Comparison of ENCODE assay signal across 1 cellular context in genomic region chr6:73523434-73524123, GRCh38.
A peak's percentile ranks its signal among the peaks of the same experiment; 100 is the strongest.
TF ChIP-seq lines count a peak whose summit lies in the region.

No MANE protein-coding gene starts in this region.

TF ChIP-seq in HepG2, 621 proteins besides CTCF, POLR2A, EP300 and RAD21 (continued from another document and continues in another):
- peak; percentile 33; the same call in 1 of the 2 replicates for TF ChIP-seq GATAD1 (CRISPR knock-in tag; IDR thresholded peaks at IDR 0.05)
- 0 out of 2 replicates have a peak, but pooled peaks have one; percentile 42 for TF ChIP-seq ZNF777 (CRISPR knock-in tag; IDR thresholded peaks at IDR 0.05)
- TF ChIP-seq SOX5 (CRISPR knock-in tag; IDR thresholded peaks at IDR 0.05; ENCODE audit: borderline replicate concordance) = peak; percentile 43; the same call in 1 of the 2 replicates
- TF ChIP-seq ZSCAN21 (CRISPR knock-in tag; IDR thresholded peaks at IDR 0.05; ENCODE audit: borderline replicate concordance) = peak; percentile 57; the same call in 1 of the 2 replicates
- TF ChIP-seq ZNF432 (CRISPR knock-in tag; IDR thresholded peaks at IDR 0.05; ENCODE audit: borderline replicate concordance) = no peak
- TF ChIP-seq ARHGAP35 (CRISPR knock-in tag; IDR thresholded peaks at IDR 0.05; ENCODE audit: borderline replicate concordance) = peak; percentile 71; the same call in 1 of the 2 replicates
- no peak for TF ChIP-seq SP2 (CRISPR knock-in tag; IDR thresholded peaks at IDR 0.05)
- peak; percentile 60; the same call in 1 of the 2 replicates for TF ChIP-seq HNF4A (CRISPR knock-in tag; IDR thresholded peaks at IDR 0.05)
- peak; percentile 13; the same call in 1 of the 2 replicates for TF ChIP-seq MAZ (IDR thresholded peaks at IDR 0.05; ENCODE audit: borderline replicate concordance, low read depth, low read length)
- peak; percentile 92 for TF ChIP-seq MAZ (CRISPR knock-in tag; IDR thresholded peaks at IDR 0.05; ENCODE audit: low read depth)
- TF ChIP-seq ZNF704 (CRISPR knock-in tag; IDR thresholded peaks at IDR 0.05; ENCODE audit: borderline replicate concordance) = peak; percentile 69; the same call in 1 of the 2 replicates
- TF ChIP-seq ZBTB7A (CRISPR knock-in tag; IDR thresholded peaks at IDR 0.05) = peak; percentile 72; the same call in 1 of the 2 replicates
- TF ChIP-seq ZNF775 (CRISPR knock-in tag; IDR thresholded peaks at IDR 0.05; ENCODE audit: borderline replicate concordance) = no peak
- no peak for TF ChIP-seq ZNF484 (CRISPR knock-in tag; IDR thresholded peaks at IDR 0.05; ENCODE audit: borderline replicate concordance, low read depth)
- TF ChIP-seq STAT5B (CRISPR knock-in tag; IDR thresholded peaks at IDR 0.05) = no peak
- TF ChIP-seq, protein P1, sequence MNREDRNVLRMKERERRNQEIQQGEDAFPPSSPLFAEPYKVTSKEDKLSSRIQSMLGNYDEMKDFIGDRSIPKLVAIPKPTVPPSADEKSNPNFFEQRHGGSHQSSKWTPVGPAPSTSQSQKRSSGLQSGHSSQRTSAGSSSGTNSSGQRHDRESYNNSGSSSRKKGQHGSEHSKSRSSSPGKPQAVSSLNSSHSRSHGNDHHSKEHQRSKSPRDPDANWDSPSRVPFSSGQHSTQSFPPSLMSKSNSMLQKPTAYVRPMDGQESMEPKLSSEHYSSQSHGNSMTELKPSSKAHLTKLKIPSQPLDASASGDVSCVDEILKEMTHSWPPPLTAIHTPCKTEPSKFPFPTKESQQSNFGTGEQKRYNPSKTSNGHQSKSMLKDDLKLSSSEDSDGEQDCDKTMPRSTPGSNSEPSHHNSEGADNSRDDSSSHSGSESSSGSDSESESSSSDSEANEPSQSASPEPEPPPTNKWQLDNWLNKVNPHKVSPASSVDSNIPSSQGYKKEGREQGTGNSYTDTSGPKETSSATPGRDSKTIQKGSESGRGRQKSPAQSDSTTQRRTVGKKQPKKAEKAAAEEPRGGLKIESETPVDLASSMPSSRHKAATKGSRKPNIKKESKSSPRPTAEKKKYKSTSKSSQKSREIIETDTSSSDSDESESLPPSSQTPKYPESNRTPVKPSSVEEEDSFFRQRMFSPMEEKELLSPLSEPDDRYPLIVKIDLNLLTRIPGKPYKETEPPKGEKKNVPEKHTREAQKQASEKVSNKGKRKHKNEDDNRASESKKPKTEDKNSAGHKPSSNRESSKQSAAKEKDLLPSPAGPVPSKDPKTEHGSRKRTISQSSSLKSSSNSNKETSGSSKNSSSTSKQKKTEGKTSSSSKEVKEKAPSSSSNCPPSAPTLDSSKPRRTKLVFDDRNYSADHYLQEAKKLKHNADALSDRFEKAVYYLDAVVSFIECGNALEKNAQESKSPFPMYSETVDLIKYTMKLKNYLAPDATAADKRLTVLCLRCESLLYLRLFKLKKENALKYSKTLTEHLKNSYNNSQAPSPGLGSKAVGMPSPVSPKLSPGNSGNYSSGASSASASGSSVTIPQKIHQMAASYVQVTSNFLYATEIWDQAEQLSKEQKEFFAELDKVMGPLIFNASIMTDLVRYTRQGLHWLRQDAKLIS (CRISPR knock-in tag; IDR thresholded peaks at IDR 0.05) = 0 out of 2 replicates have a peak, but pooled peaks have one; percentile 68
- no peak for TF ChIP-seq YY1 (IDR thresholded peaks at IDR 0.05; ENCODE audit: insufficient read depth, insufficient replicate concordance, low read depth, low read length)
- TF ChIP-seq AKAP8 (CRISPR knock-in tag; IDR thresholded peaks at IDR 0.05) = no peak; the same call in 1 of the 2 replicates
- TF ChIP-seq ZNF280B (CRISPR knock-in tag; IDR thresholded peaks at IDR 0.05; ENCODE audit: borderline replicate concordance) = peak; percentile 67; the same call in 1 of the 2 replicates
- no peak for TF ChIP-seq SIN3B (IDR thresholded peaks at IDR 0.05; ENCODE audit: low read length)
- TF ChIP-seq ATM (IDR thresholded peaks at IDR 0.05; ENCODE audit: borderline replicate concordance) = no peak
- peak; percentile 33; the same call in 1 of the 2 replicates for TF ChIP-seq ZNF333 (CRISPR knock-in tag; IDR thresholded peaks at IDR 0.05; ENCODE audit: borderline replicate concordance)
- TF ChIP-seq ZBTB7B (CRISPR knock-in tag; IDR thresholded peaks at IDR 0.05) = peak; percentile 85; the same call in 1 of the 2 replicates
- no peak for TF ChIP-seq HNF1A (IDR thresholded peaks at IDR 0.05; ENCODE audit: low read depth)
- peak; percentile 55; the same call in 1 of the 2 replicates for TF ChIP-seq HNF1A (CRISPR knock-in tag; IDR thresholded peaks at IDR 0.05; ENCODE audit: borderline replicate concordance)
- no peak for TF ChIP-seq HNRNPH1 (optimal IDR thresholded peaks at IDR 0.05; ENCODE audit: low read depth, low read length)
- TF ChIP-seq ZNF362 (CRISPR knock-in tag; IDR thresholded peaks at IDR 0.05; ENCODE audit: borderline replicate concordance) = peak; percentile 38; the same call in 1 of the 2 replicates
- no peak for TF ChIP-seq SSRP1 (CRISPR knock-in tag; IDR thresholded peaks at IDR 0.05)
- peak; percentile 85 for TF ChIP-seq MEIS2 (CRISPR knock-in tag; IDR thresholded peaks at IDR 0.05)
- TF ChIP-seq RNF219 (CRISPR knock-in tag; IDR thresholded peaks at IDR 0.05) = no peak
- TF ChIP-seq SYNCRIP (IDR thresholded peaks at IDR 0.05; ENCODE audit: insufficient read depth, low read depth, low read length) = no peak
- TF ChIP-seq ZSCAN22 (CRISPR knock-in tag; IDR thresholded peaks at IDR 0.05) = no peak
- TF ChIP-seq, protein P2, sequence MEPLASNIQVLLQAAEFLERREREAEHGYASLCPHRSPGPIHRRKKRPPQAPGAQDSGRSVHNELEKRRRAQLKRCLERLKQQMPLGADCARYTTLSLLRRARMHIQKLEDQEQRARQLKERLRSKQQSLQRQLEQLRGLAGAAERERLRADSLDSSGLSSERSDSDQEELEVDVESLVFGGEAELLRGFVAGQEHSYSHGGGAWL (CRISPR knock-in tag; IDR thresholded peaks at IDR 0.05) = peak; percentile 72; the same call in 1 of the 2 replicates
- peak; percentile 70; the same call in 1 of the 2 replicates for TF ChIP-seq GMEB1 (CRISPR knock-in tag; IDR thresholded peaks at IDR 0.05; ENCODE audit: borderline replicate concordance)
- no peak for TF ChIP-seq TBX3 (IDR thresholded peaks at IDR 0.05; ENCODE audit: borderline replicate concordance)
- peak; percentile 61 for TF ChIP-seq TFDP2 (CRISPR knock-in tag; IDR thresholded peaks at IDR 0.05)
- peak; percentile 60; the same call in 1 of the 2 replicates for TF ChIP-seq NFKB2 (CRISPR knock-in tag; IDR thresholded peaks at IDR 0.05; ENCODE audit: borderline replicate concordance)
- TF ChIP-seq BCL3 (CRISPR knock-in tag; IDR thresholded peaks at IDR 0.05) = peak; percentile 98
- no peak for TF ChIP-seq KDM4B (CRISPR knock-in tag; IDR thresholded peaks at IDR 0.05)
- no peak for TF ChIP-seq NR0B2 (CRISPR knock-in tag; IDR thresholded peaks at IDR 0.05)
- TF ChIP-seq ZFP90 (CRISPR knock-in tag; IDR thresholded peaks at IDR 0.05; ENCODE audit: borderline replicate concordance) = no peak
